8 cellular contexts compared by ENCODE assay signal in the genomic region with DNA sequence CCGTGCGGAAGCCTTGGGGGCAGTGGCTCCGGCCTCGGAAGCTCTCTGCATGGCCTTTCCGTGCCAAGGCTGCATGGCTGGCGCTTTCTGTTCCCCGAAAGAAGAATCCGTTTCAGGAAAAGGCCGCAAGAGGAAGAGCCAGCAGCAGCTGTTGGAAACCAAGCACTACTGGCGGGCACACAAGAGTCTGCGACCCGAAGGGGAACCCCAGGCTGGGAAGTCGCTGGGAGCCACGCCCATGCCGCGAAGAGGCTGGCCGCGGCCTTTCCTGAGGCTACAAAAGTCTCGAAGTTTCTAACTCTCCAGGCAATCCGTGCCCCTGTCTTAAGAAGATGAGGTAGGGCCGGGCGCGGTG. TPM values are rescaled to one million over a fixed set of nuclear protein-coding genes. Genes with fewer than 3 reads are reported as not detected.
DNase-seq lines count a peak whose midpoint lies in the region; ATAC-seq and TF ChIP-seq lines count a peak whose summit lies in the region.

Gene CGAS (minus strand): TSS at position 191 of the 355 bp plus-strand sequence. CDS start 116 bp downstream, at position 75.

- no peaks in the 10 kb centered on the region for H3K36me3 ChIP-seq in hepatocyte (replicated peaks; ENCODE audit: insufficient read depth, low read depth)
- peaks cover 8% of the 10 kb centered on the region for H3K36me3 ChIP-seq in skeletal muscle satellite cell (ENCODE audit: insufficient read depth, low read length)

- TF ChIP-seq CTCF in hepatocyte (IDR thresholded peaks at IDR 0.05; ENCODE audit: poor library complexity) = no peak

- H3K9me3 ChIP-seq in hepatocyte (ENCODE audit: low read depth) (no peaks in the 10 kb centered on the region), skeletal muscle satellite cell (replicated peaks; ENCODE audit: low read length) (no peaks in the 10 kb centered on the region)

- no peaks in the 10 kb centered on the region for H4K20me1 ChIP-seq in hepatocyte (ENCODE audit: insufficient read depth, poor library complexity, severe bottlenecking)

- H3K79me2 ChIP-seq in hepatocyte = no peaks in the 10 kb centered on the region

- peak within 1 kb of the TSS; percentile 89 for H2AFZ ChIP-seq in hepatocyte

- H3K4me2 ChIP-seq in hepatocyte (peak within 1 kb of the TSS; percentile 91), skeletal muscle satellite cell (ENCODE audit: low read length) (peak within 1 kb of the TSS; percentile 78)

- H3K4me1 ChIP-seq in hepatocyte (ENCODE audit: insufficient read depth) (peaks cover 6% of the 10 kb centered on the region), skeletal muscle satellite cell (ENCODE audit: control insufficient read depth, insufficient read depth, low read length) (peaks cover 6% of the 10 kb centered on the region)

- ATAC-seq in GM19025 (IDR thresholded peaks at IDR 0.05; ENCODE audit: low read depth, unreplicated experiment) = peak; percentile 65
- peak; percentile 60 for ATAC-seq in HG03354 (IDR thresholded peaks at IDR 0.05; ENCODE audit: poor library complexity, severe bottlenecking, unreplicated experiment)

- no peak within 1 kb of the TSS for H3K27ac ChIP-seq in hepatocyte

- no peaks in the 10 kb centered on the region for H3K9me2 ChIP-seq in hepatocyte (replicated peaks; ENCODE audit: insufficient read depth)

- 45% methylated on average over 23 of the region's 23 CpGs for WGBS in hepatocyte (ENCODE audit: low lambda C conversion rate, missing lambda C conversion rate)

- H3K9ac ChIP-seq in skeletal muscle satellite cell (ENCODE audit: low read depth, low read length) = peak within 1 kb of the TSS; percentile 91

- peaks cover 20% of the 10 kb centered on the region for H3K27me3 ChIP-seq in hepatocyte
- no peaks in the 10 kb centered on the region for H3K27me3 ChIP-seq in skeletal muscle satellite cell (ENCODE audit: control insufficient read depth, insufficient read depth, low read length)

- intact Hi-C loops in T-helper 1 cell treated with Interleukin-12 subunit alpha and Interleukin-12 subunit beta and Interleukin-4 antibody, amounts not matched to agents 30 ng/mL and 1 ng/mL, for 36 hours (cut with micrococcal nuclease) = loop anchor here (1.0 to 10.0 kb wide), 7 partner anchors 9 to 1793 kb away; partner anchors contain the start of genes COX7A2, EEF1A1, KHDC1 and MTO1

- DNase-seq in AG20443 (ENCODE audit: low spot score) = peak; percentile 87
- DNase-seq in amygdala (lab: John Stamatoyannopoulos, UW) = peak in 44 of 56 donors; percentile 1 to 62 (median 28)
- peak; percentile 37 for DNase-seq in hepatocyte (ENCODE audit: low spot score)
- no peak for DNase-seq in NCI-H187 treated with DMSO at 0.1 percent for 48 hours (lab: John Stamatoyannopoulos, UW)

- H3K4me3 ChIP-seq in hepatocyte = peak within 1 kb of the TSS; percentile 36
- H3K4me3 ChIP-seq in skeletal muscle satellite cell (ENCODE audit: low read length) = peak within 1 kb of the TSS; percentile 74

RNA-seq across cellular contexts. Expression of gene CGAS, which starts in this region (rescaled TPM):
- total RNA-seq in T-helper 1 cell treated with Interleukin-12 subunit alpha and Interleukin-12 subunit beta and Interleukin-4 antibody, amounts not matched to agents 30 ng/mL and 1 ng/mL, for 36 hours = 52.5 and 56.2 TPM in 2 replicates
- total RNA-seq in hepatocyte = 0.50 and 1.0 TPM in 2 replicates
- 0.18 and 0.35 TPM in 2 replicates for polyA plus RNA-seq in hepatocyte
- 9.1 and 9.4 TPM in 2 replicates for total RNA-seq in skeletal muscle satellite cell (2012; rRNA removed)

Comparison
In these comparisons a context has a peak if more than half of its experiments do, and no peak if none do; other contexts are left out.
1. RNA of gene CGAS (total RNA-seq): 52.5 to 56.2 TPM in T-helper 1 cell treated with Interleukin-12 subunit alpha and Interleukin-12 subunit beta and Interleukin-4 antibody, amounts not matched to agents 30 ng/mL and 1 ng/mL, for 36 hours; 0.50 to 1.0 TPM in hepatocyte; every median in the first group is over 10 times any median in the second.